In the genomic region with DNA sequence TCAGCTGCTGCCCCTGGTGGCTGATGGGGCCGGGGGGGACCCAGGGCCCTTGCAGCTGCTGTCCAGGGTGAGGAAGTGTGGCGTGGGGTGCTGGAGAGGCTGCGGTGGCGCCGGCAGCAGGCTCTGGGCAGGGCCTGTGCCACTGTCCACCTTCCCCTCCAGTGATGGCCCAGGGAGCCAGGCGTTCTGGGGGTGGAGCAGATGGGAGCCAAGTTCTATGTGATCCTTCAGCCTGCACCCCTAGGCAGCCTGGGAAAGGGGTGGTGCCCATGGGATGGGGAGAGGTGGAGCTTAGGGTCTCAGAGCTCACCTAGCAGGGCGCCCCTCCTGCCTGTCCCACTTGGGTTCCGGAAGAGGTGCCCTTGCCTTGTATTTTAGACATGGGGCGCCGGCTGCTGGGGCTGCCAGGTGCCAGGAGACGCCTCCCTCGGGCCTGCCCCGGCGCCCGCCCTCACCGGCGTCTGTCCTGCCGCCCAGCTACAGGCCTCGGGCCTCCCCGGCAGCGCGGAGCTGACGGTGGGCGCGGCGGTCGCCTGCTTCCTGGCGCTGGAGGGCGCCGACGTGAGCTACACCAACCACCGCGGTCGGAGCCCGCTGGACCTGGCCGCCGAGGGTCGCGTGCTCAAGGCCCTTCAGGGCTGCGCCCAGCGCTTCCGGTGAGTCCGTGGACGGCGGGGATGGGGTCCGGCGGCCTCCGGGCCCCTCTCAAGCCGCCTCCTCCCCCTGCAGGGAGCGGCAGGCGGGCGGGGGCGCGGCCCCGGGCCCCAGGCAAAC, we compare ENCODE assay signal across 1 cellular context.
TF ChIP-seq lines count a peak whose summit lies in the region.

No MANE protein-coding gene starts in this region.

TF ChIP-seq in GM12878, 131 proteins besides CTCF, POLR2A, EP300 and RAD21 (continues in another document):
- TF ChIP-seq EED (IDR thresholded peaks at IDR 0.05; ENCODE audit: low read depth) = no peak
- 0 out of 2 replicates have a peak, but pooled peaks have one; percentile 33 for TF ChIP-seq HDGF (IDR thresholded peaks at IDR 0.05)
- no peak for TF ChIP-seq SMARCA5 (IDR thresholded peaks at IDR 0.05)
- no peak for TF ChIP-seq TBL1XR1 (IDR thresholded peaks at IDR 0.05; ENCODE audit: low read depth, low read length)
- TF ChIP-seq, protein P1, sequence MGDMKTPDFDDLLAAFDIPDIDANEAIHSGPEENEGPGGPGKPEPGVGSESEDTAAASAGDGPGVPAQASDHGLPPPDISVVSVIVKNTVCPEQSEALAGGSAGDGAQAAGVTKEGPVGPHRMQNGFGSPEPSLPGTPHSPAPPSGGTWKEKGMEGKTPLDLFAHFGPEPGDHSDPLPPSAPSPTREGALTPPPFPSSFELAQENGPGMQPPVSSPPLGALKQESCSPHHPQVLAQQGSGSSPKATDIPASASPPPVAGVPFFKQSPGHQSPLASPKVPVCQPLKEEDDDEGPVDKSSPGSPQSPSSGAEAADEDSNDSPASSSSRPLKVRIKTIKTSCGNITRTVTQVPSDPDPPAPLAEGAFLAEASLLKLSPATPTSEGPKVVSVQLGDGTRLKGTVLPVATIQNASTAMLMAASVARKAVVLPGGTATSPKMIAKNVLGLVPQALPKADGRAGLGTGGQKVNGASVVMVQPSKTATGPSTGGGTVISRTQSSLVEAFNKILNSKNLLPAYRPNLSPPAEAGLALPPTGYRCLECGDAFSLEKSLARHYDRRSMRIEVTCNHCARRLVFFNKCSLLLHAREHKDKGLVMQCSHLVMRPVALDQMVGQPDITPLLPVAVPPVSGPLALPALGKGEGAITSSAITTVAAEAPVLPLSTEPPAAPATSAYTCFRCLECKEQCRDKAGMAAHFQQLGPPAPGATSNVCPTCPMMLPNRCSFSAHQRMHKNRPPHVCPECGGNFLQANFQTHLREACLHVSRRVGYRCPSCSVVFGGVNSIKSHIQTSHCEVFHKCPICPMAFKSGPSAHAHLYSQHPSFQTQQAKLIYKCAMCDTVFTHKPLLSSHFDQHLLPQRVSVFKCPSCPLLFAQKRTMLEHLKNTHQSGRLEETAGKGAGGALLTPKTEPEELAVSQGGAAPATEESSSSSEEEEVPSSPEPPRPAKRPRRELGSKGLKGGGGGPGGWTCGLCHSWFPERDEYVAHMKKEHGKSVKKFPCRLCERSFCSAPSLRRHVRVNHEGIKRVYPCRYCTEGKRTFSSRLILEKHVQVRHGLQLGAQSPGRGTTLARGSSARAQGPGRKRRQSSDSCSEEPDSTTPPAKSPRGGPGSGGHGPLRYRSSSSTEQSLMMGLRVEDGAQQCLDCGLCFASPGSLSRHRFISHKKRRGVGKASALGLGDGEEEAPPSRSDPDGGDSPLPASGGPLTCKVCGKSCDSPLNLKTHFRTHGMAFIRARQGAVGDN (IDR thresholded peaks at IDR 0.05) = no peak
- no peak for TF ChIP-seq ELK1 (IDR thresholded peaks at IDR 0.05; ENCODE audit: low read depth, low read length)
- TF ChIP-seq RAD51 (IDR thresholded peaks at IDR 0.05) = no peak
- no peak for TF ChIP-seq CBX3 (IDR thresholded peaks at IDR 0.05; ENCODE audit: borderline replicate concordance, low read depth)
- TF ChIP-seq NFIC (IDR thresholded peaks at IDR 0.05; ENCODE audit: low read depth, low read length) = no peak
- no peak for TF ChIP-seq CEBPB (IDR thresholded peaks at IDR 0.05; ENCODE audit: borderline replicate concordance in 1 of 2, low read depth in 2 of 2, low read length in 2 of 2)
- TF ChIP-seq CHD2 (IDR thresholded peaks at IDR 0.05; ENCODE audit: borderline replicate concordance, low read depth, low read length) = no peak
- TF ChIP-seq, protein P2, sequence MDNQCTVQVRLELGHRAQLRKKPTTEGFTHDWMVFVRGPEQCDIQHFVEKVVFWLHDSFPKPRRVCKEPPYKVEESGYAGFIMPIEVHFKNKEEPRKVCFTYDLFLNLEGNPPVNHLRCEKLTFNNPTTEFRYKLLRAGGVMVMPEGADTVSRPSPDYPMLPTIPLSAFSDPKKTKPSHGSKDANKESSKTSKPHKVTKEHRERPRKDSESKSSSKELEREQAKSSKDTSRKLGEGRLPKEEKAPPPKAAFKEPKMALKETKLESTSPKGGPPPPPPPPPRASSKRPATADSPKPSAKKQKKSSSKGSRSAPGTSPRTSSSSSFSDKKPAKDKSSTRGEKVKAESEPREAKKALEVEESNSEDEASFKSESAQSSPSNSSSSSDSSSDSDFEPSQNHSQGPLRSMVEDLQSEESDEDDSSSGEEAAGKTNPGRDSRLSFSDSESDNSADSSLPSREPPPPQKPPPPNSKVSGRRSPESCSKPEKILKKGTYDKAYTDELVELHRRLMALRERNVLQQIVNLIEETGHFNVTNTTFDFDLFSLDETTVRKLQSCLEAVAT (IDR thresholded peaks at IDR 0.05) = no peak
- no peak for TF ChIP-seq TCF7 (IDR thresholded peaks at IDR 0.05; ENCODE audit: borderline replicate concordance)
- TF ChIP-seq NFYA (IDR thresholded peaks at IDR 0.05; ENCODE audit: borderline replicate concordance, low read depth, low read length) = no peak
- no peak for TF ChIP-seq MTA2 (IDR thresholded peaks at IDR 0.05; ENCODE audit: low read depth)
- no peak for TF ChIP-seq YY1 (IDR thresholded peaks at IDR 0.05; ENCODE audit: low read depth, low read length)
- TF ChIP-seq GATAD2B (conservative IDR thresholded peaks at IDR 0.05; ENCODE audit: low read depth) = peak; percentile 88; the same call in 1 of the 2 replicates
- 0 out of 2 replicates have a peak, but pooled peaks have one; percentile 49 for TF ChIP-seq IKZF1 (conservative IDR thresholded peaks at IDR 0.05)
- TF ChIP-seq SREBF1 (IDR thresholded peaks at IDR 0.05; ENCODE audit: low read length) = no peak
- no peak for TF ChIP-seq E4F1 (IDR thresholded peaks at IDR 0.05; ENCODE audit: borderline replicate concordance, partially characterized antibody)
- 0 out of 2 replicates have a peak, but pooled peaks have one; percentile 40 for TF ChIP-seq LARP7 (IDR thresholded peaks at IDR 0.05)
- TF ChIP-seq, protein P3, sequence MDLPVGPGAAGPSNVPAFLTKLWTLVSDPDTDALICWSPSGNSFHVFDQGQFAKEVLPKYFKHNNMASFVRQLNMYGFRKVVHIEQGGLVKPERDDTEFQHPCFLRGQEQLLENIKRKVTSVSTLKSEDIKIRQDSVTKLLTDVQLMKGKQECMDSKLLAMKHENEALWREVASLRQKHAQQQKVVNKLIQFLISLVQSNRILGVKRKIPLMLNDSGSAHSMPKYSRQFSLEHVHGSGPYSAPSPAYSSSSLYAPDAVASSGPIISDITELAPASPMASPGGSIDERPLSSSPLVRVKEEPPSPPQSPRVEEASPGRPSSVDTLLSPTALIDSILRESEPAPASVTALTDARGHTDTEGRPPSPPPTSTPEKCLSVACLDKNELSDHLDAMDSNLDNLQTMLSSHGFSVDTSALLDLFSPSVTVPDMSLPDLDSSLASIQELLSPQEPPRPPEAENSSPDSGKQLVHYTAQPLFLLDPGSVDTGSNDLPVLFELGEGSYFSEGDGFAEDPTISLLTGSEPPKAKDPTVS (IDR thresholded peaks at IDR 0.05; ENCODE audit: low read depth, low read length) = no peak
- no peak for TF ChIP-seq ATF2 (IDR thresholded peaks at IDR 0.05; ENCODE audit: low read length)
- no peak for TF ChIP-seq IRF4 (IDR thresholded peaks at IDR 0.05; ENCODE audit: low read depth, low read length)
- no peak for TF ChIP-seq NBN (IDR thresholded peaks at IDR 0.05)
- TF ChIP-seq, protein P4, sequence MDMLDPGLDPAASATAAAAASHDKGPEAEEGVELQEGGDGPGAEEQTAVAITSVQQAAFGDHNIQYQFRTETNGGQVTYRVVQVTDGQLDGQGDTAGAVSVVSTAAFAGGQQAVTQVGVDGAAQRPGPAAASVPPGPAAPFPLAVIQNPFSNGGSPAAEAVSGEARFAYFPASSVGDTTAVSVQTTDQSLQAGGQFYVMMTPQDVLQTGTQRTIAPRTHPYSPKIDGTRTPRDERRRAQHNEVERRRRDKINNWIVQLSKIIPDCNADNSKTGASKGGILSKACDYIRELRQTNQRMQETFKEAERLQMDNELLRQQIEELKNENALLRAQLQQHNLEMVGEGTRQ (IDR thresholded peaks at IDR 0.05; ENCODE audit: borderline replicate concordance, low read depth, low read length) = no peak
- TF ChIP-seq, protein P5, sequence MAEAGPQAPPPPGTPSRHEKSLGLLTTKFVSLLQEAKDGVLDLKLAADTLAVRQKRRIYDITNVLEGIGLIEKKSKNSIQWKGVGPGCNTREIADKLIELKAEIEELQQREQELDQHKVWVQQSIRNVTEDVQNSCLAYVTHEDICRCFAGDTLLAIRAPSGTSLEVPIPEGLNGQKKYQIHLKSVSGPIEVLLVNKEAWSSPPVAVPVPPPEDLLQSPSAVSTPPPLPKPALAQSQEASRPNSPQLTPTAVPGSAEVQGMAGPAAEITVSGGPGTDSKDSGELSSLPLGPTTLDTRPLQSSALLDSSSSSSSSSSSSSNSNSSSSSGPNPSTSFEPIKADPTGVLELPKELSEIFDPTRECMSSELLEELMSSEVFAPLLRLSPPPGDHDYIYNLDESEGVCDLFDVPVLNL (IDR thresholded peaks at IDR 0.05; ENCODE audit: low read depth, low read length) = no peak
- TF ChIP-seq E2F8 (IDR thresholded peaks at IDR 0.05; ENCODE audit: low read depth, partially characterized antibody) = no peak
- no peak for TF ChIP-seq SIX5 (IDR thresholded peaks at IDR 0.05; ENCODE audit: low read depth, low read length, severe bottlenecking)
- no peak for TF ChIP-seq PAX5 (IDR thresholded peaks at IDR 0.05; ENCODE audit: borderline replicate concordance, low read depth, low read length)
- no peak for TF ChIP-seq NFXL1 (IDR thresholded peaks at IDR 0.05; ENCODE audit: borderline replicate concordance)
- no peak for TF ChIP-seq POLR2AphosphoS2 (IDR thresholded peaks at IDR 0.05; ENCODE audit: low read depth, low read length)
- no peak for TF ChIP-seq CBX5 (IDR thresholded peaks at IDR 0.05; ENCODE audit: low read depth)
- TF ChIP-seq MYC (IDR thresholded peaks at IDR 0.05; ENCODE audit: insufficient read depth, insufficient read length, insufficient replicate concordance, low read length, severe bottlenecking) = no peak
- peak in 1 of 2 experiments; percentile 69; a peak in 2 of 4 replicates for TF ChIP-seq BHLHE40 (IDR thresholded peaks at IDR 0.05; ENCODE audit: borderline replicate concordance in 1 of 2, low read depth in 2 of 2, low read length in 1 of 2)
- no peak for TF ChIP-seq YBX1 (IDR thresholded peaks at IDR 0.05)
- no peak for TF ChIP-seq BMI1 (IDR thresholded peaks at IDR 0.05; ENCODE audit: borderline replicate concordance)
